In genomic region chr7:20236790-20237189, GRCh38 we compare ENCODE assay signal across 18 cellular contexts. TPM values are rescaled to one million over a fixed set of nuclear protein-coding genes. Genes with fewer than 3 reads are reported as not detected.
DNase-seq lines count a peak whose midpoint lies in the region; ATAC-seq lines count a peak whose summit lies in the region.
"Had no signal": no experiment of that assay in that cellular context is flagged by ENCODE, and none has a peak within 500 bp of the region (broad histone marks: within the 10 kb centered on the region; RNA-seq: fewer than 3 reads in every experiment).

No MANE protein-coding gene starts in this region.

- peaks cover 0 to 6% of the 10 kb centered on the region in 2 donors for H3K9me3 Mint-ChIP-seq in stimulated activated naive B cell treated with anti-CD40 and anti-IgM and Interleukin-4, amounts not matched to agents 10 μg/mL and 1 μg/mL and 100 μg/mL, for 72 hours
- H3K9me3 Mint-ChIP-seq: activated CD4-positive, alpha-beta T cell treated with anti-CD3 and anti-CD28 coated beads, Interleukin-2, amount 10 ng/mL, durations not matched to agents 7 days and 5 days; activated T-helper 2 cell treated with anti-CD3 and anti-CD28 coated beads, Interferon-gamma antibody, Interleukin-2, Interleukin-4, amounts not matched to agents 10 μg/mL and 5 μg/mL and 100 μg/mL, durations not matched to agents 14 hours and 24 hours and 36 hours; T-helper 1 cell treated with Interleukin-12 subunit alpha and Interleukin-12 subunit beta and Interleukin-4 antibody, amounts not matched to agents 30 μg/mL and 1 μg/mL, for 36 hours had no signal

- H3K4me3 Mint-ChIP-seq in stimulated activated naive B cell treated with anti-CD40 and anti-IgM and Interleukin-4, amounts not matched to agents 10 μg/mL and 1 μg/mL and 100 μg/mL, for 72 hours, result no peak overlapping the region
- H3K4me3 Mint-ChIP-seq: activated CD4-positive, alpha-beta T cell treated with anti-CD3 and anti-CD28 coated beads, Interleukin-2, amount 10 ng/mL, durations not matched to agents 7 days and 5 days; naive B cell; T-helper 1 cell treated with Interleukin-12 subunit alpha and Interleukin-12 subunit beta and Interleukin-4 antibody, amounts not matched to agents 30 μg/mL and 1 μg/mL, for 36 hours had no signal

- H3K36me3 Mint-ChIP-seq in stimulated activated naive B cell treated with anti-CD40 and anti-IgM and Interleukin-4, amounts not matched to agents 10 μg/mL and 1 μg/mL and 100 μg/mL, for 72 hours, result peaks cover 1 to 6% of the 10 kb centered on the region in 2 donors
- H3K36me3 Mint-ChIP-seq: naive B cell had no signal

- H3K27me3 Mint-ChIP-seq in stimulated activated naive B cell treated with anti-CD40 and anti-IgM and Interleukin-4, amounts not matched to agents 10 μg/mL and 1 μg/mL and 100 μg/mL, for 72 hours, result no peaks in the 10 kb centered on the region
- H3K27me3 Mint-ChIP-seq: naive B cell had no signal

- peak; percentile 69 for ATAC-seq in esophagus mucosa
- no peak for ATAC-seq in stimulated activated naive B cell treated with anti-CD40 and anti-IgM and Interleukin-4, amounts not matched to agents 10 μg/mL and 1 μg/mL and 100 μg/mL, for 72 hours (replicated peaks)
- no peak for ATAC-seq in HG02763 (IDR thresholded peaks at IDR 0.05; ENCODE audit: unreplicated experiment)
- ATAC-seq: sciatic nerve had no signal

- peak overlapping the region; percentile 43 for H3K27ac Mint-ChIP-seq in stimulated activated naive B cell treated with anti-CD40 and anti-IgM and Interleukin-4, amounts not matched to agents 10 μg/mL and 1 μg/mL and 100 μg/mL, for 72 hours
- H3K27ac Mint-ChIP-seq: activated CD4-positive, alpha-beta T cell treated with anti-CD3 and anti-CD28 coated beads, Interleukin-2, amount 10 ng/mL, durations not matched to agents 7 days and 5 days; activated T-helper 2 cell treated with anti-CD3 and anti-CD28 coated beads, Interferon-gamma antibody, Interleukin-2, Interleukin-4, amounts not matched to agents 10 μg/mL and 5 μg/mL and 100 μg/mL, durations not matched to agents 14 hours and 24 hours and 36 hours; T-helper 1 cell treated with Interleukin-12 subunit alpha and Interleukin-12 subunit beta and Interleukin-4 antibody, amounts not matched to agents 30 μg/mL and 1 μg/mL, for 36 hours had no signal

- peaks cover 50 to 84% of the 10 kb centered on the region in 2 donors for H3K4me1 Mint-ChIP-seq in stimulated activated naive B cell treated with anti-CD40 and anti-IgM and Interleukin-4, amounts not matched to agents 10 μg/mL and 1 μg/mL and 100 μg/mL, for 72 hours

- DNase-seq in ELR (ENCODE audit: low read depth) (peak; percentile 26), M059J (ENCODE audit: low read depth) (peak; percentile 71), NCI-H2171 treated with DMSO at 0.1 percent for 48 hours (lab: John Stamatoyannopoulos, UW) (no peak), AG08396 (ENCODE audit: low spot score) (no peak)
- DNase-seq in stimulated activated naive B cell treated with anti-CD40 and anti-IgM and Interleukin-4, amounts not matched to agents 10 μg/mL and 1 μg/mL and 100 μg/mL, for 72 hours, result no peak
- DNase-seq: activated CD4-positive, alpha-beta T cell treated with anti-CD3 and anti-CD28 coated beads, Interleukin-2, amount 10 ng/mL, durations not matched to agents 7 days and 5 days; COR-L47; mesendoderm; MV-4-11; naive B cell; NCI-H187; NCI-H226; ovary had no signal

RNA-seq across cellular contexts. Expression of gene MACC1, which starts 19.6 kb away (rescaled TPM):
- 0.07 and 0.15 TPM in 2 replicates for total RNA-seq in M059J (2014; rRNA removed; shearing (Covaris generic))
- 22.3 TPM for total RNA-seq in esophagus mucosa
- total RNA-seq: activated T-helper 2 cell treated with anti-CD3 and anti-CD28 coated beads, Interferon-gamma antibody, Interleukin-2, Interleukin-4, amounts not matched to agents 10 μg/mL and 5 μg/mL and 100 μg/mL, durations not matched to agents 14 hours and 24 hours and 36 hours had no signal

Comparison
In these comparisons a context has a peak if more than half of its experiments do, and no peak if none do; other contexts are left out.
1. DNase-seq: peak in ELR (single experiment) and M059J (single experiment); none in stimulated activated naive B cell treated with anti-CD40 and anti-IgM and Interleukin-4, amounts not matched to agents 10 μg/mL and 1 μg/mL and 100 μg/mL, for 72 hours (single experiment), NCI-H2171 treated with DMSO at 0.1 percent for 48 hours (single experiment) and AG08396 (single experiment).
2. RNA of gene MACC1, which starts 19.6 kb away (total RNA-seq): 22.3 TPM in esophagus mucosa (single experiment); 0.07 to 0.15 TPM in M059J; every median in the first group is over 10 times any median in the second.